Comparison of ENCODE assay signal across 22 cellular contexts in the genomic region with DNA sequence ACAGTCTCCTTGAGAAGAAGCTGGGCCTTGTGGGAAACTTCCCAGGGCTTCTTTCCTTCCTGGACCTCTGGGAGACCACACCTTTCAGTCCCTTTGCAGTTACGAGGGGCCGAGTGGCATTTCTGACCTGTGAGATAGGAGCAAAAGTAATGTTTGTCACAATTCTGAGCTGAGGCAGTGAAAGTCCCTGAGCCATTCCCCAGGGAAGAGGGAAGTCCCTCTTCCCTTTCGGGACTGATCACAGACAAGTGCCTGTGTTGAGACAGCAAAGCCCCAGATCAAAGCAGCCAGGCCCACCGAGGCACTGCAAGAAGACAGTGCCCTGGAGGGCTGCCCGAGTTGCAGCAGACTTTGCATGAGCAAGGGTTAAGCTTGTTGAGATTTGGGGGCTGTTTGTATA. TPM values are rescaled to one million over a fixed set of nuclear protein-coding genes. Genes with fewer than 3 reads are reported as not detected.
DNase-seq lines count a peak whose midpoint lies in the region; ATAC-seq and TF ChIP-seq lines count a peak whose summit lies in the region.
"Had no signal": no experiment of that assay in that cellular context is flagged by ENCODE, and none has a peak within 500 bp of the region (broad histone marks: within the 10 kb centered on the region; RNA-seq: fewer than 3 reads in every experiment).

No MANE protein-coding gene starts in this region.

- H4K20me1 ChIP-seq in smooth muscle cell (ENCODE audit: low read depth): no peaks in the 10 kb centered on the region

- H3K18ac ChIP-seq in mesenchymal stem cell (ENCODE audit: low read depth in 1 of 2, low read length in 2 of 2): no peak overlapping the region

- no peak overlapping the region for H3K23ac ChIP-seq in mesenchymal stem cell (ENCODE audit: low read length in 2 of 2)

- intact Hi-C loops in esophagus squamous epithelium (cut with DNase I): no loop called here
- intact Hi-C loops in psoas muscle (cut with DNase I): no loop called here
- intact Hi-C loops in activated CD4-positive, alpha-beta T cell treated with anti-CD3 and anti-CD28 coated beads, Interleukin-2, amount 10 ng/mL, durations not matched to agents 24 days and 14 days (cut with micrococcal nuclease): no loop called here

- CTCF ChIA-PET in GM10248 (lab: Yijun Ruan, JAX): interaction anchor here (1.0 kb wide), 1 partner anchor 36 kb away, joined by 3 read pairs; no protein-coding TSS in a partner anchor

- peak overlapping the region; percentile 28 for H3K9ac ChIP-seq in NT2/D1 (ENCODE audit: insufficient read length, low read depth)
- H3K9ac ChIP-seq in mesenchymal stem cell (ENCODE audit: low read length): no peak overlapping the region
- no peak overlapping the region for H3K9ac ChIP-seq in smooth muscle cell (ENCODE audit: low read depth)

- TF ChIP-seq CTCF in GM10248 (IDR thresholded peaks at IDR 0.05; ENCODE audit: control extremely low read depth, extremely low read depth, low read depth, missing control alignments) (no peak), smooth muscle cell (IDR thresholded peaks at IDR 0.05; ENCODE audit: borderline replicate concordance, insufficient read depth, poor library complexity, severe bottlenecking) (no peak), esophagus squamous epithelium (IDR thresholded peaks at IDR 0.05) (no peak), psoas muscle (IDR thresholded peaks at IDR 0.05) (no peak)

- H3K27me3 Mint-ChIP-seq in activated CD4-positive, alpha-beta T cell treated with anti-CD3 and anti-CD28 coated beads, Interleukin-2, amount 10 ng/mL, durations not matched to agents 24 days and 14 days: peaks cover 4% of the 10 kb centered on the region
- H3K27me3 Mint-ChIP-seq: CD4-positive, alpha-beta T cell had no signal

- H3K4me2 ChIP-seq in mesenchymal stem cell (ENCODE audit: low read length, poor library complexity, severe bottlenecking) (no peak overlapping the region), smooth muscle cell (peak overlapping the region; percentile 24)

- H2BK120ac ChIP-seq in mesenchymal stem cell (ENCODE audit: low read depth, low read length): no peak overlapping the region

- H2AK5ac ChIP-seq in mesenchymal stem cell (ENCODE audit: low read length, severe bottlenecking): peak overlapping the region; percentile 96

- H3K4me3 ChIP-seq in NT2/D1 (ENCODE audit: insufficient read length, low read depth) (no peak overlapping the region), mesenchymal stem cell (ENCODE audit: insufficient read depth in 1 of 2, low read depth in 1 of 2, low read length in 2 of 2) (no peak overlapping the region), smooth muscle cell (no peak overlapping the region), esophagus squamous epithelium (no peak overlapping the region), psoas muscle (no peak overlapping the region)
- H3K4me3 ChIP-seq: pancreas, skin epidermis had no signal

- H3K4me3 Mint-ChIP-seq in activated CD4-positive, alpha-beta T cell treated with anti-CD3 and anti-CD28 coated beads, Interleukin-2, amount 10 ng/mL, durations not matched to agents 24 days and 14 days: no peak overlapping the region
- H3K4me3 Mint-ChIP-seq: CD4-positive, alpha-beta T cell; effector memory CD8-positive, alpha-beta T cell had no signal

- no peak overlapping the region for H3K27ac Mint-ChIP-seq in activated CD4-positive, alpha-beta T cell treated with anti-CD3 and anti-CD28 coated beads, Interleukin-2, amount 10 ng/mL, durations not matched to agents 24 days and 14 days
- H3K27ac Mint-ChIP-seq: CD4-positive, alpha-beta T cell; effector memory CD8-positive, alpha-beta T cell had no signal

- 73% methylated on average over 5 of the region's 5 CpGs for WGBS in mesenchymal stem cell
- WGBS in smooth muscle cell (ENCODE audit: low lambda C conversion rate): 36% methylated on average over 5 of the region's 5 CpGs
- WGBS in esophagus squamous epithelium, 2 donors: 51 to 79% methylated on average over 2 of the region's 5 CpGs
- 69 to 84% (median 76%) methylated on average over 5 of the region's 5 CpGs for WGBS in psoas muscle, 3 donors

- H3K27me3 ChIP-seq in NT2/D1 (ENCODE audit: insufficient read depth, insufficient read length) (no peaks in the 10 kb centered on the region), mesenchymal stem cell (ENCODE audit: control insufficient read depth in 1 of 2, insufficient read depth in 1 of 2, low read length in 2 of 2) (peaks cover 0 to 9% of the 10 kb centered on the region in 2 experiments), smooth muscle cell (ENCODE audit: low read depth) (no peaks in the 10 kb centered on the region), esophagus squamous epithelium (no peaks in the 10 kb centered on the region), psoas muscle (ENCODE audit: insufficient read depth in 3 of 3, low read length in 2 of 3) (no peaks in the 10 kb centered on the region)
- H3K27me3 ChIP-seq: pancreas had no signal

- H3K9me3 Mint-ChIP-seq in activated CD4-positive, alpha-beta T cell treated with anti-CD3 and anti-CD28 coated beads, Interleukin-2, amount 10 ng/mL, durations not matched to agents 24 days and 14 days: no peaks in the 10 kb centered on the region
- H3K9me3 Mint-ChIP-seq: CD4-positive, alpha-beta T cell; effector memory CD8-positive, alpha-beta T cell had no signal

- no peaks in the 10 kb centered on the region for H3K4me1 Mint-ChIP-seq in activated CD4-positive, alpha-beta T cell treated with anti-CD3 and anti-CD28 coated beads, Interleukin-2, amount 10 ng/mL, durations not matched to agents 24 days and 14 days

- H3K36me3 ChIP-seq in NT2/D1 (ENCODE audit: insufficient read depth, insufficient read length, low read length) (no peaks in the 10 kb centered on the region), mesenchymal stem cell (ENCODE audit: control insufficient read depth in 1 of 2, insufficient read depth in 2 of 2, low read depth in 1 of 2, low read length in 2 of 2) (no peaks in the 10 kb centered on the region), smooth muscle cell (ENCODE audit: low read depth) (no peaks in the 10 kb centered on the region), esophagus squamous epithelium (no peaks in the 10 kb centered on the region), psoas muscle (ENCODE audit: insufficient read depth in 1 of 2, low read depth in 1 of 2) (no peaks in the 10 kb centered on the region)
- H3K36me3 ChIP-seq: pancreas had no signal

- no peaks in the 10 kb centered on the region for H3K36me3 Mint-ChIP-seq in activated CD4-positive, alpha-beta T cell treated with anti-CD3 and anti-CD28 coated beads, Interleukin-2, amount 10 ng/mL, durations not matched to agents 24 days and 14 days (ENCODE audit: low read depth)

- no peak overlapping the region for H2BK15ac ChIP-seq in mesenchymal stem cell (ENCODE audit: low read depth, poor library complexity, severe bottlenecking)

- DNase-seq in GM10248 (ENCODE audit: extremely low spot score): peak; percentile 36
- no peak for DNase-seq in NT2/D1 (ENCODE audit: low read depth, low spot score)
- DNase-seq in mesenchymal stem cell: no peak
- DNase-seq in smooth muscle cell (lab: John Stamatoyannopoulos, UW; ENCODE audit: unreplicated experiment): no peak
- DNase-seq in NCI-H526 treated with DMSO at 0.1 percent for 48 hours (lab: John Stamatoyannopoulos, UW): no peak
- no peak for DNase-seq in esophagus squamous epithelium (lab: John Stamatoyannopoulos, UW)
- no peak for DNase-seq in psoas muscle
- DNase-seq in activated CD4-positive, alpha-beta T cell treated with anti-CD3 and anti-CD28 coated beads, Interleukin-2, amount 10 ng/mL, durations not matched to agents 24 days and 14 days: no peak
- DNase-seq: activated naive CD4-positive, alpha-beta T cell treated with Interleukin-2 at 50 U/mL for 16 hours; activated T-cell treated with anti-CD3 and anti-CD28 coated beads for 4 hours; CD4-positive, alpha-beta T cell; cerebellar nuclear complex; DMS153; effector memory CD8-positive, alpha-beta T cell; glutamatergic neuron; NCI-H1417 treated with DMSO at 0.1 percent for 48 hours; NCI-H2171 treated with DMSO at 0.1 percent for 48 hours; NCI-H69; pancreas; Right ventricle myocardium superior; stimulated activated CD4-positive, alpha-beta T cell treated with anti-CD3 and anti-CD28 coated beads, Interleukin-4, amount 100 ng/mL, for 1 hour had no signal

- no peak overlapping the region for H3K14ac ChIP-seq in mesenchymal stem cell (ENCODE audit: low read length in 2 of 2)

- H3K27ac ChIP-seq in mesenchymal stem cell (ENCODE audit: low read length, poor library complexity, severe bottlenecking) (peak overlapping the region; percentile 93), smooth muscle cell (ENCODE audit: low read depth) (peak overlapping the region; percentile 50), esophagus squamous epithelium (no peak overlapping the region), psoas muscle (no peak overlapping the region)
- H3K27ac ChIP-seq: pancreas had no signal

- no peak overlapping the region for H3K4ac ChIP-seq in mesenchymal stem cell (ENCODE audit: low read depth in 1 of 2, low read length in 2 of 2)

- H3F3A ChIP-seq in smooth muscle cell (ENCODE audit: low read depth): peaks cover 16% of the 10 kb centered on the region

- H4K8ac ChIP-seq in mesenchymal stem cell (ENCODE audit: low read length): no peak overlapping the region

- no peak for TF ChIP-seq POLR2A in esophagus squamous epithelium (IDR thresholded peaks at IDR 0.05)

- H3K79me1 ChIP-seq in mesenchymal stem cell (replicated peaks; ENCODE audit: low read length, poor library complexity, severe bottlenecking): no peaks in the 10 kb centered on the region

- POLR2A ChIA-PET in GM10248 (lab: Yijun Ruan, JAX): interaction anchor here (2.9 kb wide), 1 partner anchor 42 kb away, joined by 11 read pairs; the partner anchor contains the start of gene RHOB

- H2BK12ac ChIP-seq in mesenchymal stem cell (ENCODE audit: low read length in 2 of 2): no peak overlapping the region

- H3K79me2 ChIP-seq in smooth muscle cell (ENCODE audit: low read depth): no peaks in the 10 kb centered on the region

- peaks cover 16% of the 10 kb centered on the region for H3K4me1 ChIP-seq in NT2/D1 (ENCODE audit: insufficient read depth, insufficient read length)
- H3K4me1 ChIP-seq in mesenchymal stem cell (ENCODE audit: control insufficient read depth, insufficient read depth, low read depth, low read length): peaks cover 40% of the 10 kb centered on the region
- peaks cover 27% of the 10 kb centered on the region for H3K4me1 ChIP-seq in smooth muscle cell (ENCODE audit: low read depth)
- H3K4me1 ChIP-seq in esophagus squamous epithelium: peaks cover 6 to 70% (median 35%) of the 10 kb centered on the region in 3 donors
- peaks cover 6% of the 10 kb centered on the region for H3K4me1 ChIP-seq in psoas muscle
- H3K4me1 ChIP-seq: pancreas had no signal

- H2AFZ ChIP-seq in mesenchymal stem cell (ENCODE audit: low read depth, low read length): no peak overlapping the region
- H2AFZ ChIP-seq in smooth muscle cell (ENCODE audit: low read depth): peak overlapping the region; percentile 62

- H2BK5ac ChIP-seq in mesenchymal stem cell (ENCODE audit: low read depth, low read length, poor library complexity, severe bottlenecking): peak overlapping the region; percentile 51

- H4K91ac ChIP-seq in mesenchymal stem cell (ENCODE audit: low read length): no peak overlapping the region

- no peak for ATAC-seq in psoas muscle
- ATAC-seq: effector memory CD8-positive, alpha-beta T cell; pancreas had no signal

- no peaks in the 10 kb centered on the region for H3K9me3 ChIP-seq in NT2/D1 (ENCODE audit: insufficient read depth, low read length)
- H3K9me3 ChIP-seq in mesenchymal stem cell (ENCODE audit: control insufficient read depth, low read length): no peaks in the 10 kb centered on the region
- H3K9me3 ChIP-seq in smooth muscle cell (replicated peaks; ENCODE audit: low read depth): no peaks in the 10 kb centered on the region
- no peaks in the 10 kb centered on the region for H3K9me3 ChIP-seq in esophagus squamous epithelium
- no peaks in the 10 kb centered on the region for H3K9me3 ChIP-seq in psoas muscle
- H3K9me3 ChIP-seq: pancreas had no signal

RNA-seq across cellular contexts. Expression of gene RHOB, which starts 41.9 kb away (rescaled TPM):
- polyA plus RNA-seq in mesenchymal stem cell (2013, experiment 1 of 2): 126 TPM
- 126 TPM for polyA plus RNA-seq in mesenchymal stem cell (2013, experiment 2 of 2)
- total RNA-seq in smooth muscle cell: 218 and 231 TPM in 2 replicates
- polyA plus RNA-seq in smooth muscle cell: 75.9 and 78.1 TPM in 2 replicates
- 100 to 1,000 TPM in 3 of 4 donors, 10 to 100 TPM in 1; 61.7 to 245 (median 144) TPM for total RNA-seq in esophagus squamous epithelium
- 100 to 1,000 TPM; 111 to 370 (median 154) TPM for total RNA-seq in psoas muscle
- polyA plus RNA-seq in psoas muscle: 100 to 1,000 TPM; 120 to 669 (median 345) TPM
- total RNA-seq in activated CD4-positive, alpha-beta T cell treated with anti-CD3 and anti-CD28 coated beads, Interleukin-2, amount 10 ng/mL, durations not matched to agents 24 days and 14 days: 16.4 and 18.5 TPM in 2 replicates

Comparison
In these comparisons a context has a peak if more than half of its experiments do, and no peak if none do; other contexts are left out.
1. H3K27ac ChIP-seq: peak in mesenchymal stem cell (single experiment) and smooth muscle cell (single experiment); none in esophagus squamous epithelium (0 of 4) and psoas muscle (single experiment).